8 cellular contexts compared by ENCODE assay signal in genomic region chr1:235946570-235946981, GRCh38.
DNase-seq lines count a peak whose midpoint lies in the region; ATAC-seq lines count a peak whose summit lies in the region.

No MANE protein-coding gene starts in this region.

- intact Hi-C loops in left ventricle myocardium superior (cut with micrococcal nuclease), result no loop called here

- ATAC-seq in GM18861 (IDR thresholded peaks at IDR 0.05; ENCODE audit: unreplicated experiment) (peak; percentile 52), HG02798 (IDR thresholded peaks at IDR 0.05; ENCODE audit: poor library complexity, unreplicated experiment) (peak; percentile 59), left ventricle myocardium superior (peak; percentile 38)

- peak; percentile 48 for DNase-seq in SIG-M5 (lab: John Stamatoyannopoulos, UW)
- DNase-seq in left ventricle myocardium superior, result no peak
- DNase-seq in anterior cingulate cortex (lab: John Stamatoyannopoulos, UW), result no peak
- DNase-seq in NCI-H2107 treated with DMSO at 0.1 percent for 48 hours (lab: John Stamatoyannopoulos, UW; ENCODE audit: unreplicated experiment), result no peak
- DNase-seq in T-helper 1 cell, result no peak
- no peak for DNase-seq in activated naive CD4-positive, alpha-beta T cell treated with anti-CD3 and anti-CD28 coated beads, Interleukin-2, amount 50 U/mL, for 16 hours
